1 cellular context compared by ENCODE assay signal in genomic region chr12:25250744-25251730, GRCh38.
TF ChIP-seq lines count a peak whose summit lies in the region.

KRAS (minus strand) TSS chr12:25250929.

TF ChIP-seq in HepG2, 621 proteins besides CTCF, POLR2A, EP300 and RAD21 (continued from another document and continues in another):
- TF ChIP-seq ZNF142 (CRISPR knock-in tag; IDR thresholded peaks at IDR 0.05) (peak; percentile 64), RBM39 (IDR thresholded peaks at IDR 0.05; ENCODE audit: low read depth, low read length, poor library complexity, severe bottlenecking) (no peak), ELK4 (CRISPR knock-in tag; IDR thresholded peaks at IDR 0.05; ENCODE audit: borderline replicate concordance) (no peak), CCDC6 (CRISPR knock-in tag; IDR thresholded peaks at IDR 0.05) (peak; percentile 69; the same call in 1 of the 2 replicates), FOXJ3 (CRISPR knock-in tag; IDR thresholded peaks at IDR 0.05; ENCODE audit: borderline replicate concordance) (no peak), GABPB1 (CRISPR knock-in tag; IDR thresholded peaks at IDR 0.05) (peak; percentile 66), ZNF850 (CRISPR knock-in tag; conservative IDR thresholded peaks at IDR 0.05) (0 out of 2 replicates have a peak, but pooled peaks have one; percentile 47), MAZ (IDR thresholded peaks at IDR 0.05; ENCODE audit: borderline replicate concordance, low read depth, low read length) (peak; percentile 91), MAZ (CRISPR knock-in tag; IDR thresholded peaks at IDR 0.05; ENCODE audit: low read depth) (peak; percentile 92), PHF20 (CRISPR knock-in tag; IDR thresholded peaks at IDR 0.05) (peak; percentile 64), GPBP1L1 (CRISPR knock-in tag; IDR thresholded peaks at IDR 0.05) (no peak), ZSCAN20 (CRISPR knock-in tag; IDR thresholded peaks at IDR 0.05; ENCODE audit: borderline replicate concordance) (peak; percentile 16; the same call in 1 of the 2 replicates), REXO4 (CRISPR knock-in tag; IDR thresholded peaks at IDR 0.05; ENCODE audit: borderline replicate concordance) (no peak), TBX2 (CRISPR knock-in tag; IDR thresholded peaks at IDR 0.05; ENCODE audit: borderline replicate concordance) (no peak), FOXA3 (CRISPR knock-in tag; IDR thresholded peaks at IDR 0.05) (peak; percentile 59), ZNF510 (CRISPR knock-in tag; IDR thresholded peaks at IDR 0.05; ENCODE audit: low read depth) (no peak), NCOA2 (CRISPR knock-in tag; IDR thresholded peaks at IDR 0.05) (no peak; the same call in 1 of the 2 replicates), ZNF749 (CRISPR knock-in tag; IDR thresholded peaks at IDR 0.05; ENCODE audit: borderline replicate concordance) (0 out of 2 replicates have a peak, but pooled peaks have one; percentile 50), FOXA1 (IDR thresholded peaks at IDR 0.05) (no peak), FOXA1 (CRISPR knock-in tag; IDR thresholded peaks at IDR 0.05) (peak; percentile 55), ZKSCAN5 (CRISPR knock-in tag; IDR thresholded peaks at IDR 0.05) (no peak), STAT6 (CRISPR knock-in tag; IDR thresholded peaks at IDR 0.05; ENCODE audit: borderline replicate concordance) (no peak), ZMAT5 (CRISPR knock-in tag; IDR thresholded peaks at IDR 0.05; ENCODE audit: borderline replicate concordance, low read depth) (no peak), RXRA (CRISPR knock-in tag; IDR thresholded peaks at IDR 0.05) (no peak), HOXD1 (CRISPR knock-in tag; IDR thresholded peaks at IDR 0.05) (no peak; the same call in 1 of the 2 replicates), ZFY (CRISPR knock-in tag; IDR thresholded peaks at IDR 0.05) (peak; percentile 66), TEAD2 (CRISPR knock-in tag; IDR thresholded peaks at IDR 0.05) (no peak), DNMT3B (CRISPR knock-in tag; conservative IDR thresholded peaks at IDR 0.05) (no peak), MIXL1 (CRISPR knock-in tag; IDR thresholded peaks at IDR 0.05) (no peak), TCF7 (IDR thresholded peaks at IDR 0.05; ENCODE audit: low read depth) (no peak), ZBTB25 (CRISPR knock-in tag; IDR thresholded peaks at IDR 0.05) (peak; percentile 89), CENPT (CRISPR knock-in tag; IDR thresholded peaks at IDR 0.05; ENCODE audit: low read depth) (no peak), ARNT2 (CRISPR knock-in tag; IDR thresholded peaks at IDR 0.05; ENCODE audit: low read depth) (no peak), JUND (CRISPR knock-in tag; IDR thresholded peaks at IDR 0.05) (0 out of 2 replicates have a peak, but pooled peaks have one; percentile 20), ZMYM4 (CRISPR knock-in tag; IDR thresholded peaks at IDR 0.05) (peak; percentile 81), AGO2 (optimal IDR thresholded peaks at IDR 0.05; ENCODE audit: low read depth, low read length) (no peak), ASH2L (IDR thresholded peaks at IDR 0.05; ENCODE audit: insufficient read length, low read depth, low read length) (peak; percentile 89), ATF7 (IDR thresholded peaks at IDR 0.05) (no peak), ATF7 (CRISPR knock-in tag; IDR thresholded peaks at IDR 0.05) (no peak), ZNF333 (CRISPR knock-in tag; IDR thresholded peaks at IDR 0.05; ENCODE audit: borderline replicate concordance) (no peak), ZNF496 (CRISPR knock-in tag; IDR thresholded peaks at IDR 0.05; ENCODE audit: insufficient replicate concordance) (no peak), ATF6 (CRISPR knock-in tag; conservative IDR thresholded peaks at IDR 0.05) (no peak), ZNF784 (CRISPR knock-in tag; IDR thresholded peaks at IDR 0.05; ENCODE audit: borderline replicate concordance) (no peak), ATF2 (CRISPR knock-in tag; IDR thresholded peaks at IDR 0.05) (no peak; the same call in 1 of the 2 replicates)
